In the genomic region with DNA sequence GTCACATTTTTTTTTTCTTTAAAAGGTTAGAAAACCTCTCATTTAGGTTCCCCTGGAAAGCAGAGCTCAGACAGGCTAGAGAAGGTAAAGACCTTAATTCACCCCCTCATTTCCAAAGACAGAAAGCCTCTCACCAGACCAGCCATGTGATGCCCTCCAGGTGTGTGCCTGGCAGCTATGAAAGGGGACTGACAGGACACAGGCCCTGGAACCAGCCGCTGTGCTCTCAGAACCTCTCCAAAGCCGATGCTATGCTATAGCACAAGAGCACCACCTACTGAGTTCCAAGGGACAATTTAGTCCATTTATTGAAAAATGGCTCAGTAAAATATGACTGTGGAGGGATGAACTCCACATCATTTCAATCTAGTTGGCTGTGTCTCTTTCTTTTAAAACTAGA, we compare ENCODE assay signal across 8 cellular contexts. TPM values are rescaled to one million over a fixed set of nuclear protein-coding genes. Genes with fewer than 3 reads are reported as not detected.
A peak's percentile ranks its signal among the peaks of the same experiment; 100 is the strongest.
DNase-seq lines count a peak whose midpoint lies in the region; ATAC-seq and TF ChIP-seq lines count a peak whose summit lies in the region.

No MANE protein-coding gene starts in this region.

- no peak overlapping the region for H2BK5ac ChIP-seq in H9 (ENCODE audit: insufficient read length, low read length)

- H3K4me3 ChIP-seq in BJ (ENCODE audit: low read depth, low read length) (no peak overlapping the region), epithelial cell of esophagus (ENCODE audit: low read length) (no peak overlapping the region), PC-9 (no peak overlapping the region)
- no peak overlapping the region for H3K4me3 ChIP-seq in CD8-positive, alpha-beta T cell (ENCODE audit: low read depth, low read length)

- H2AFZ ChIP-seq in H9 (ENCODE audit: low read length), result no peak overlapping the region
- no peak overlapping the region for H2AFZ ChIP-seq in PC-9

- H3K4me3 Mint-ChIP-seq in H9 (no peak overlapping the region), osteocyte (ENCODE audit: unreplicated experiment) (no peak overlapping the region)
- no peak overlapping the region for H3K4me3 Mint-ChIP-seq in CD8-positive, alpha-beta T cell

- no peak overlapping the region for H4K8ac ChIP-seq in H9 (replicated peaks; ENCODE audit: insufficient read length, low read depth, low read length)

- no peak overlapping the region for H3K9ac ChIP-seq in H9 (ENCODE audit: extremely low read depth, insufficient read length, low read length)

- no peak overlapping the region for H4K91ac ChIP-seq in H9 (ENCODE audit: insufficient read length, low read depth, low read length)

- TF ChIP-seq CTCF in BJ (IDR thresholded peaks at IDR 0.05; ENCODE audit: insufficient read depth, low read depth, low read length), result peak; percentile 43
- TF ChIP-seq CTCF in H9 (conservative IDR thresholded peaks at IDR 0.05), result peak; percentile 42; the same call in 2 of the 3 replicates
- peak; percentile 59 for TF ChIP-seq CTCF in epithelial cell of esophagus (IDR thresholded peaks at IDR 0.05; ENCODE audit: insufficient read depth, low read depth, low read length, missing control alignments)
- TF ChIP-seq CTCF in osteocyte (IDR thresholded peaks at IDR 0.05), result peak; percentile 65
- no peak for TF ChIP-seq CTCF in CD8-positive, alpha-beta T cell (IDR thresholded peaks at IDR 0.05)
- TF ChIP-seq CTCF in PC-9 (conservative IDR thresholded peaks at IDR 0.05), result no peak

- H3K27me3 ChIP-seq in BJ (ENCODE audit: control insufficient read depth, insufficient read depth, low read length) (no peaks in the 10 kb centered on the region), H9 (ENCODE audit: insufficient read depth, low read length) (no peaks in the 10 kb centered on the region), PC-9 (ENCODE audit: insufficient read depth, low read depth) (no peaks in the 10 kb centered on the region)
- no peaks in the 10 kb centered on the region for H3K27me3 ChIP-seq in CD8-positive, alpha-beta T cell (ENCODE audit: insufficient read depth, low read length)

- no peaks in the 10 kb centered on the region for H3K23me2 ChIP-seq in H9 (ENCODE audit: insufficient read length, low read depth, low read length, poor library complexity, severe bottlenecking)

- no peak for ATAC-seq in CD8-positive, alpha-beta T cell

- no peak for DNase-seq in BJ (ENCODE audit: low read depth)
- DNase-seq in H9, result peak; percentile 38
- DNase-seq in NCI-H526 treated with DMSO at 0.1 percent for 48 hours (lab: John Stamatoyannopoulos, UW), result peak; percentile 24
- peak; percentile 48 for DNase-seq in epithelial cell of esophagus (ENCODE audit: low read depth)
- no peak for DNase-seq in osteocyte (ENCODE audit: extremely low spot score, unreplicated experiment)
- no peak for DNase-seq in NK-92 (lab: John Stamatoyannopoulos, UW; ENCODE audit: unreplicated experiment)
- no peak for DNase-seq in CD8-positive, alpha-beta T cell
- DNase-seq in PC-9, result no peak

- no peak overlapping the region for H3K4ac ChIP-seq in H9 (ENCODE audit: low read depth, low read length)

- H3T11ph ChIP-seq in H9 (ENCODE audit: low read length), result no peak overlapping the region

- BruUV-seq in PC-9 (replicated peaks; lab: Mats Ljungman, UMichigan), result no TSS peak

- no peaks in the 10 kb centered on the region for H3F3A ChIP-seq in PC-9 (ENCODE audit: insufficient read depth, low read depth)

- no peaks in the 10 kb centered on the region for H3K79me1 ChIP-seq in H9 (ENCODE audit: insufficient read depth, low read depth, low read length, poor library complexity, severe bottlenecking)

- no peak overlapping the region for H3K18ac ChIP-seq in H9 (ENCODE audit: insufficient read length, low read depth, low read length)

- H3K4me1 Mint-ChIP-seq in H9 (peaks cover 18 to 22% of the 10 kb centered on the region in 2 experiments), osteocyte (ENCODE audit: unreplicated experiment) (peaks cover 5% of the 10 kb centered on the region)
- peaks cover 16% of the 10 kb centered on the region for H3K4me1 Mint-ChIP-seq in CD8-positive, alpha-beta T cell (ENCODE audit: low read depth)

- H3K27ac Mint-ChIP-seq in H9 (no peak overlapping the region), osteocyte (ENCODE audit: unreplicated experiment) (no peak overlapping the region)
- no peak overlapping the region for H3K27ac Mint-ChIP-seq in CD8-positive, alpha-beta T cell

- H3K27me3 Mint-ChIP-seq in H9 (ENCODE audit: low read depth) (no peaks in the 10 kb centered on the region), osteocyte (ENCODE audit: unreplicated experiment) (no peaks in the 10 kb centered on the region)
- no peaks in the 10 kb centered on the region for H3K27me3 Mint-ChIP-seq in CD8-positive, alpha-beta T cell (ENCODE audit: low read depth)

- intact Hi-C loops in CD8-positive, alpha-beta T cell (cut with DNase I, micrococcal nuclease), result loop anchor here in 1 of 2 experiments (10.0 kb wide), 1 partner anchor 796 kb away; no protein-coding TSS in a partner anchor
- intact Hi-C loops in PC-9 (cut with micrococcal nuclease; ENCODE audit: unreplicated experiment), result loop anchor here (5.0 kb wide), 1 partner anchor 39 kb away; no protein-coding TSS in a partner anchor

- no peaks in the 10 kb centered on the region for H3K4me1 ChIP-seq in H9 (ENCODE audit: insufficient read depth, low read length)
- H3K4me1 ChIP-seq in CD8-positive, alpha-beta T cell (ENCODE audit: insufficient read depth, low read length), result no peaks in the 10 kb centered on the region
- H3K4me1 ChIP-seq in PC-9 (replicated peaks; ENCODE audit: insufficient read depth), result no peaks in the 10 kb centered on the region

- H3K36me3 ChIP-seq in BJ (ENCODE audit: control insufficient read depth, insufficient read depth, low read length) (no peaks in the 10 kb centered on the region), PC-9 (ENCODE audit: low read depth) (no peaks in the 10 kb centered on the region)
- H3K36me3 ChIP-seq in CD8-positive, alpha-beta T cell (ENCODE audit: insufficient read depth, low read length), result no peaks in the 10 kb centered on the region

- H3K23ac ChIP-seq in H9 (ENCODE audit: insufficient read length, low read depth, low read length), result no peak overlapping the region

- H3K56ac ChIP-seq in H9 (ENCODE audit: insufficient read length, low read depth, low read length), result no peak overlapping the region

- no peak overlapping the region for H2BK12ac ChIP-seq in H9 (ENCODE audit: insufficient read length, low read depth, low read length)

- no peak overlapping the region for H2AK5ac ChIP-seq in H9 (ENCODE audit: insufficient read length, low read length)

- no peak overlapping the region for H3K14ac ChIP-seq in H9 (ENCODE audit: insufficient read depth, low read length)

- H4K20me1 ChIP-seq in H9 (ENCODE audit: control insufficient read depth, insufficient read depth, insufficient read length) (no peaks in the 10 kb centered on the region), PC-9 (ENCODE audit: insufficient read depth) (no peaks in the 10 kb centered on the region)

- POLR2A ChIA-PET in BJ (lab: Charles Lee) (no interaction called here), PC-9 (lab: Charles Lee; ENCODE audit: unreplicated experiment) (interaction anchor here (0.5 kb wide), 2 partner anchors 620 to 1583 kb away, joined by 4 read pairs; no protein-coding TSS in a partner anchor)
- POLR2A ChIA-PET in CD8-positive, alpha-beta T cell (lab: Charles Lee), result no interaction called here

- H3K4me2 ChIP-seq in H9 (ENCODE audit: insufficient read depth, insufficient read length, low read length) (no peak overlapping the region), PC-9 (no peak overlapping the region)

- no peak overlapping the region for H4K5ac ChIP-seq in H9 (ENCODE audit: insufficient read length, low read depth, low read length)

- H3K9me3 ChIP-seq in H9 (ENCODE audit: control insufficient read depth, low read depth, low read length) (no peaks in the 10 kb centered on the region), PC-9 (ENCODE audit: insufficient read depth, low read depth) (no peaks in the 10 kb centered on the region)
- no peaks in the 10 kb centered on the region for H3K9me3 ChIP-seq in CD8-positive, alpha-beta T cell (ENCODE audit: low read length)

- no peak overlapping the region for H2BK120ac ChIP-seq in H9 (ENCODE audit: low read depth, low read length, poor library complexity, severe bottlenecking)

- H3K36me3 Mint-ChIP-seq in H9 (ENCODE audit: insufficient read depth in 1 of 3, low read depth in 3 of 3) (peaks cover 3 to 5% (median 4%) of the 10 kb centered on the region in 3 experiments; a peak in 4 of 7 replicates), osteocyte (ENCODE audit: unreplicated experiment) (no peaks in the 10 kb centered on the region)
- H3K36me3 Mint-ChIP-seq in CD8-positive, alpha-beta T cell, result no peaks in the 10 kb centered on the region

- H2BK20ac ChIP-seq in H9 (ENCODE audit: low read depth, low read length, poor library complexity, severe bottlenecking), result no peak overlapping the region

- H3K27ac ChIP-seq in H9 (ENCODE audit: insufficient read length, low read depth, low read length) (no peak overlapping the region), PC-9 (no peak overlapping the region)
- no peak overlapping the region for H3K27ac ChIP-seq in CD8-positive, alpha-beta T cell (ENCODE audit: low read depth, low read length)

- CTCF ChIA-PET in BJ (lab: Yijun Ruan, JAX) (interaction anchor here (0.7 to 1.3 kb wide), 4 partner anchors 12 to 949 kb away, joined by 3 read pairs; no protein-coding TSS in a partner anchor), PC-9 (lab: Charles Lee) (interaction anchor here (0.5 kb wide), 1 partner anchor 1134 kb away, joined by 6 read pairs; no protein-coding TSS in a partner anchor)
- CTCF ChIA-PET in CD8-positive, alpha-beta T cell (lab: Charles Lee), result interaction anchor here (0.6 to 0.9 kb wide), 2 partner anchors 8 to 80 kb away, joined by 3 to 4 read pairs; no protein-coding TSS in a partner anchor

- H2BK15ac ChIP-seq in H9 (ENCODE audit: low read depth, low read length), result no peak overlapping the region

- WGBS in H9 (ENCODE audit: extremely low coverage, insufficient read length, low lambda C conversion rate), result no CpG with 5 or more reads among the region's 2 CpGs

- H3K9me3 Mint-ChIP-seq in H9 (peaks cover 0 to 4% of the 10 kb centered on the region in 2 experiments; a peak in 1 of 5 replicates), osteocyte (ENCODE audit: unreplicated experiment) (no peaks in the 10 kb centered on the region)
- H3K9me3 Mint-ChIP-seq in CD8-positive, alpha-beta T cell, result no peaks in the 10 kb centered on the region

- H3K79me2 ChIP-seq in H9 (ENCODE audit: insufficient read depth, low read length), result no peaks in the 10 kb centered on the region
- no peaks in the 10 kb centered on the region for H3K79me2 ChIP-seq in PC-9 (ENCODE audit: low read depth)

- no peaks in the 10 kb centered on the region; the same call in 1 of the 2 replicates for H3K9me2 ChIP-seq in PC-9 (ENCODE audit: insufficient read depth)

RNA-seq across cellular contexts. Expression of a gene that starts 48.8 kb away (rescaled TPM):
- polyA plus RNA-seq in BJ (2011; rRNA removed), result 5.5 and 6.1 TPM in 2 replicates
- 4.4 and 6.8 TPM in 2 replicates for polyA minus RNA-seq in BJ (2011; rRNA and poly(A)+ RNA removed)
- total RNA-seq in H9 (2021) (11.6 and 14.6 TPM in 2 replicates), osteocyte (11.6 and 12.3 TPM in 2 replicates), PC-9 (2021) (31.5 and 44.7 TPM in 2 replicates)
- 1 to 10 TPM; 4.2 to 6.1 TPM for total RNA-seq in CD8-positive, alpha-beta T cell

Comparison
In these comparisons a context has a peak if more than half of its experiments do, and no peak if none do; other contexts are left out.
1. DNase-seq: peak in H9 (single experiment), NCI-H526 treated with DMSO at 0.1 percent for 48 hours (single experiment) and epithelial cell of esophagus (single experiment); none in BJ (single experiment), osteocyte (single experiment), NK-92 (single experiment), CD8-positive, alpha-beta T cell (0 of 7) and PC-9 (0 of 2).
2. CTCF ChIP-seq: peak in BJ (single experiment), H9 (single experiment), epithelial cell of esophagus (single experiment) and osteocyte (single experiment); none in CD8-positive, alpha-beta T cell (single experiment) and PC-9 (single experiment).